In genomic region chr1:57553666-57554065, GRCh38 we compare ENCODE assay signal across 25 cellular contexts.
"Had no signal": no experiment of that assay in that cellular context is flagged by ENCODE, and none has a peak within 500 bp of the region (broad histone marks: within the 10 kb centered on the region; RNA-seq: fewer than 3 reads in every experiment).

No MANE protein-coding gene starts in this region.

- DNase-seq: cortex of kidney; dorsolateral prefrontal cortex; effector CD8-positive, alpha-beta T cell; glutamatergic neuron; left colon; left ventricle myocardium superior; mucosa of descending colon; natural killer cell; nucleus accumbens; ovary; sigmoid colon; stimulated activated CD4-positive, alpha-beta T cell treated with anti-CD3 and anti-CD28 coated beads, Interleukin-2, amount 100 ng/mL, for 24 hours; stimulated activated CD4-positive, alpha-beta T cell treated with anti-CD3 and anti-CD28 coated beads, Interleukin-4, amount 100 ng/mL, for 4 hours; stimulated activated naive B cell treated with anti-CD40 and anti-IgM and Interleukin-4, amounts not matched to agents 10 μg/mL and 1 μg/mL and 100 μg/mL, for 72 hours; stimulated activated naive CD8-positive, alpha-beta T cell treated with anti-CD3 and anti-CD28 coated beads, Interleukin-15, amount 100 ng/mL, for 72 hours; testis; upper lobe of right lung had no signal

- H3K9ac ChIP-seq: neural progenitor cell had no signal

- H3K4me2 ChIP-seq: neural progenitor cell had no signal

- H3K36me3 ChIP-seq: gastroesophageal sphincter, neural progenitor cell, ovary, right atrium auricular region, sigmoid colon, tibial nerve, upper lobe of right lung, vagina had no signal

- H2AFZ ChIP-seq: neural progenitor cell had no signal

- H3K27me3 ChIP-seq: dorsolateral prefrontal cortex, gastroesophageal sphincter, neural progenitor cell, ovary, right atrium auricular region, sigmoid colon, testis, tibial nerve, upper lobe of right lung, vagina had no signal

- H3K9me3 ChIP-seq: gastroesophageal sphincter, mucosa of descending colon, ovary, right atrium auricular region, sigmoid colon, testis, tibial nerve, upper lobe of right lung, vagina had no signal

- H3K27ac ChIP-seq: dorsolateral prefrontal cortex, gastroesophageal sphincter, neural progenitor cell, ovary, right atrium auricular region, sigmoid colon, skin epidermis, testis, tibial nerve, upper lobe of right lung, vagina had no signal

- H3K4me3 ChIP-seq: dorsolateral prefrontal cortex, gastroesophageal sphincter, lung, mucosa of descending colon, neural progenitor cell, ovary, right atrium auricular region, sigmoid colon, skin epidermis, testis, tibial nerve, upper lobe of right lung, vagina had no signal

- H3K4me1 ChIP-seq: gastroesophageal sphincter, right atrium auricular region, sigmoid colon, testis, tibial nerve, upper lobe of right lung, vagina had no signal

- FAIRE-seq: endometrium had no signal
